In genomic region chr2:38092196-38092902, GRCh38 we compare ENCODE assay signal across 11 cellular contexts. TPM values are rescaled to one million over a fixed set of nuclear protein-coding genes. Genes with fewer than 3 reads are reported as not detected.
DNase-seq lines count a peak whose midpoint lies in the region; ATAC-seq, FAIRE-seq and TF ChIP-seq lines count a peak whose summit lies in the region.
"Had no signal": no experiment of that assay in that cellular context is flagged by ENCODE, and none has a peak within 500 bp of the region (broad histone marks: within the 10 kb centered on the region; RNA-seq: fewer than 3 reads in every experiment).

No MANE protein-coding gene starts in this region.

- no peaks in the 10 kb centered on the region; a peak in 1 of 5 replicates for H3K9me3 Mint-ChIP-seq in H9

- H3K9me3 ChIP-seq in SK-N-MC (ENCODE audit: low read depth, low read length) (no peaks in the 10 kb centered on the region), H9 (ENCODE audit: control insufficient read depth, low read depth, low read length) (no peaks in the 10 kb centered on the region)
- H3K9me3 ChIP-seq: tibial artery had no signal

- DNase-seq in Daoy (ENCODE audit: low read depth) = peak; percentile 84
- no peak for DNase-seq in SK-N-MC (ENCODE audit: low read depth, low spot score)
- DNase-seq in fibroblast of the conjunctiva (ENCODE audit: low read depth) = peak; percentile 85
- DNase-seq in H9 = no peak
- no peak for DNase-seq in NCI-H128 (lab: John Stamatoyannopoulos, UW; ENCODE audit: unreplicated experiment)
- DNase-seq in HTR-8/SVneo (ENCODE audit: insufficient read length, low spot score) = no peak
- DNase-seq: NCI-H2107, T-helper 17 cell had no signal

- peaks cover 51 to 54% of the 10 kb centered on the region in 2 experiments for H3K4me1 Mint-ChIP-seq in H9

- H3K27me3 ChIP-seq in rectal smooth muscle tissue (ENCODE audit: control insufficient read depth, insufficient read depth, low read length) (no peaks in the 10 kb centered on the region), H9 (ENCODE audit: insufficient read depth, low read length) (no peaks in the 10 kb centered on the region; the same call in 1 of the 2 replicates)

- H3K79me1 ChIP-seq in H9 (ENCODE audit: insufficient read depth, low read depth, low read length, poor library complexity, severe bottlenecking) = no peaks in the 10 kb centered on the region

- H3K56ac ChIP-seq in H9 (ENCODE audit: insufficient read length, low read depth, low read length) = no peak overlapping the region

- no peak overlapping the region for H2BK120ac ChIP-seq in H9 (ENCODE audit: low read depth, low read length, poor library complexity, severe bottlenecking)

- no peak overlapping the region for H3K4me2 ChIP-seq in H9 (ENCODE audit: insufficient read depth, insufficient read length, low read length)

- H2BK15ac ChIP-seq in H9 (ENCODE audit: low read depth, low read length) = no peak overlapping the region

- no peak overlapping the region for H4K5ac ChIP-seq in H9 (ENCODE audit: insufficient read length, low read depth, low read length)

- no peaks in the 10 kb centered on the region for H3K23me2 ChIP-seq in H9 (ENCODE audit: insufficient read length, low read depth, low read length, poor library complexity, severe bottlenecking)

- H3K27me3 Mint-ChIP-seq in H9 (ENCODE audit: low read depth) = peaks cover 69% of the 10 kb centered on the region

- no peak overlapping the region for H3K18ac ChIP-seq in H9 (ENCODE audit: insufficient read length, low read depth, low read length)

- TF ChIP-seq CTCF in H9 (conservative IDR thresholded peaks at IDR 0.05) = no peak

- H3K27ac Mint-ChIP-seq in H9 = no peak overlapping the region
- H3K27ac Mint-ChIP-seq: T-helper 17 cell had no signal

- H2AK5ac ChIP-seq in H9 (ENCODE audit: insufficient read length, low read length) = no peak overlapping the region

- H3T11ph ChIP-seq in H9 (ENCODE audit: low read length) = no peak overlapping the region

- FAIRE-seq in HTR-8/SVneo (lab: Jason Lieb, UNC) = no peak

- no peak overlapping the region for H2BK12ac ChIP-seq in H9 (ENCODE audit: insufficient read length, low read depth, low read length)

- H3K79me2 ChIP-seq in H9 (ENCODE audit: insufficient read depth, low read length) = no peaks in the 10 kb centered on the region

- no peak overlapping the region for H3K23ac ChIP-seq in H9 (ENCODE audit: insufficient read length, low read depth, low read length)

- no peak overlapping the region for H2AFZ ChIP-seq in H9 (ENCODE audit: low read length)

- no peaks in the 10 kb centered on the region for H3K36me3 ChIP-seq in SK-N-MC (ENCODE audit: insufficient read depth, low read length)
- H3K36me3 ChIP-seq in rectal smooth muscle tissue (ENCODE audit: control insufficient read depth, insufficient read depth, low read length) = no peaks in the 10 kb centered on the region
- H3K36me3 ChIP-seq: tibial artery had no signal

- H3K4me3 ChIP-seq in SK-N-MC (peak overlapping the region; percentile 39), rectal smooth muscle tissue (ENCODE audit: low read length) (no peak overlapping the region)
- H3K4me3 ChIP-seq: tibial artery had no signal

- no peak overlapping the region for H3K14ac ChIP-seq in H9 (ENCODE audit: insufficient read depth, low read length)

- H4K8ac ChIP-seq in H9 (replicated peaks; ENCODE audit: insufficient read length, low read depth, low read length) = no peak overlapping the region

- no peak overlapping the region for H2BK20ac ChIP-seq in H9 (ENCODE audit: low read depth, low read length, poor library complexity, severe bottlenecking)

- no peak overlapping the region; a peak in 1 of 5 replicates for H3K4me3 Mint-ChIP-seq in H9
- H3K4me3 Mint-ChIP-seq: T-helper 17 cell had no signal

- H3K36me3 Mint-ChIP-seq in H9 (ENCODE audit: insufficient read depth in 1 of 3, low read depth in 3 of 3) = no peaks in the 10 kb centered on the region

- H3K9ac ChIP-seq in SK-N-MC (ENCODE audit: insufficient read length) (peak overlapping the region; percentile 39), rectal smooth muscle tissue (ENCODE audit: low read length) (no peak overlapping the region), H9 (ENCODE audit: extremely low read depth, insufficient read length, low read length) (no peak overlapping the region)

- no peak overlapping the region for H2BK5ac ChIP-seq in H9 (ENCODE audit: insufficient read length, low read length)

- WGBS in H9 (ENCODE audit: extremely low coverage, insufficient read length, low lambda C conversion rate) = no CpG with 5 or more reads among the region's 11 CpGs

- H4K20me1 ChIP-seq in H9 (ENCODE audit: control insufficient read depth, insufficient read depth, insufficient read length) = no peaks in the 10 kb centered on the region

- peaks cover 4% of the 10 kb centered on the region for H3K4me1 ChIP-seq in rectal smooth muscle tissue (ENCODE audit: control insufficient read depth, insufficient read depth, low read length)
- peaks cover 14% of the 10 kb centered on the region; the same call in 1 of the 2 replicates for H3K4me1 ChIP-seq in H9 (ENCODE audit: insufficient read depth, low read length)
- H3K4me1 ChIP-seq: tibial artery had no signal

- ATAC-seq in GM21717 (IDR thresholded peaks at IDR 0.05; ENCODE audit: unreplicated experiment) = no peak
- ATAC-seq: T-helper 17 cell had no signal

- no peak overlapping the region for H3K4ac ChIP-seq in H9 (ENCODE audit: low read depth, low read length)

- no peak overlapping the region for H4K91ac ChIP-seq in H9 (ENCODE audit: insufficient read length, low read depth, low read length)

- H3K27ac ChIP-seq in SK-N-MC = peak overlapping the region; percentile 86
- H3K27ac ChIP-seq in rectal smooth muscle tissue (ENCODE audit: low read depth, low read length) = peak overlapping the region; percentile 21
- no peak overlapping the region for H3K27ac ChIP-seq in H9 (ENCODE audit: insufficient read length, low read depth, low read length)
- H3K27ac ChIP-seq: tibial artery had no signal

RNA-seq across cellular contexts. Expression of gene CYP1B1, which starts 16.4 kb away (rescaled TPM):
- 35.0 and 35.4 TPM in 2 replicates for total RNA-seq in Daoy (2014; rRNA removed; shearing (Covaris generic))
- total RNA-seq in H9 (2021) = 2.7 and 2.9 TPM in 2 replicates

Comparison
In these comparisons a context has a peak if more than half of its experiments do, and no peak if none do; other contexts are left out.
1. DNase-seq: peak in Daoy (single experiment) and fibroblast of the conjunctiva (single experiment); none in SK-N-MC (single experiment), H9 (single experiment), NCI-H128 (single experiment) and HTR-8/SVneo (single experiment).